Comparison of ENCODE assay signal across 8 cellular contexts in the genomic region with DNA sequence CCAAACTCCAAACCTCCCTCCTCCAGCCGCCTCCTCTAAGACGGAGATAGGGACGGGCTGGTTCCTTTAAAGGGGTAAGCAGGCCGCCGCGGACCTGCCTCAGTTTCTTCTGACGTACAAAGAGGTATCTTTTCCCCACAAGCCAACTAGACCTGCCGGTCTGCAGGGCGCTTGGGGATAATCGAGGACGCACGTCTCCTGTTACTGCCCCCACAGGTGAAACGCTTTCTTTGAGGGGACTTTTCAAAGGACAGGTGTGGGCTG. TPM values are rescaled to one million over a fixed set of nuclear protein-coding genes. Genes with fewer than 3 reads are reported as not detected.
A peak's percentile ranks its signal among the peaks of the same experiment; 100 is the strongest.
DNase-seq lines count a peak whose midpoint lies in the region; ATAC-seq and TF ChIP-seq lines count a peak whose summit lies in the region.

No MANE protein-coding gene starts in this region.

- no peaks in the 10 kb centered on the region for H4K20me1 ChIP-seq in PC-3 (ENCODE audit: low read length)

- peaks cover 3% of the 10 kb centered on the region for H3K36me3 Mint-ChIP-seq in T-helper 1 cell treated with Interleukin-12 subunit alpha and Interleukin-12 subunit beta and Interleukin-4 antibody, amounts not matched to agents 30 μg/mL and 1 μg/mL, for 36 hours (ENCODE audit: low read depth)
- H3K36me3 Mint-ChIP-seq in endothelial cell (ENCODE audit: low read depth, unreplicated experiment), result no peaks in the 10 kb centered on the region

- H3K4me2 ChIP-seq in PC-3 (ENCODE audit: low read length), result peak overlapping the region; percentile 96

- peak overlapping the region; percentile 99 for H3K27ac ChIP-seq in PC-3 (ENCODE audit: low read length)

- peaks cover 47% of the 10 kb centered on the region for H3K4me1 Mint-ChIP-seq in T-helper 1 cell treated with Interleukin-12 subunit alpha and Interleukin-12 subunit beta and Interleukin-4 antibody, amounts not matched to agents 30 μg/mL and 1 μg/mL, for 36 hours (ENCODE audit: low read depth)
- peaks cover 16% of the 10 kb centered on the region for H3K4me1 Mint-ChIP-seq in endothelial cell (ENCODE audit: unreplicated experiment)

- H3K9me3 Mint-ChIP-seq in T-helper 1 cell treated with Interleukin-12 subunit alpha and Interleukin-12 subunit beta and Interleukin-4 antibody, amounts not matched to agents 30 μg/mL and 1 μg/mL, for 36 hours, result no peaks in the 10 kb centered on the region
- no peaks in the 10 kb centered on the region for H3K9me3 Mint-ChIP-seq in endothelial cell (ENCODE audit: unreplicated experiment)

- DNase-seq in T-helper 1 cell (no peak), PC-3 (no peak), endothelial cell (ENCODE audit: low spot score) (no peak), HEK293T (ENCODE audit: extremely low spot score) (no peak)
- DNase-seq in effector CD8-positive, alpha-beta T cell (lab: John Stamatoyannopoulos, UW), result no peak

- BruUV-seq in PC-3 (replicated peaks; lab: Mats Ljungman, UMichigan), result no TSS peak

- peak overlapping the region; percentile 100 for H3K9ac ChIP-seq in PC-3 (ENCODE audit: low read length)

- TF ChIP-seq CTCF in PC-3 (conservative IDR thresholded peaks at IDR 0.05; ENCODE audit: low read depth, low read length) (0 out of 2 replicates have a peak, but pooled peaks have one; percentile 14), endothelial cell (IDR thresholded peaks at IDR 0.05; ENCODE audit: unreplicated experiment) (no peak)

- peaks cover 6% of the 10 kb centered on the region for H3F3A ChIP-seq in PC-3 (ENCODE audit: low read length, unreplicated experiment)

- peaks cover 46% of the 10 kb centered on the region for H3K79me2 ChIP-seq in PC-3 (ENCODE audit: low read length)

- peak overlapping the region; percentile 92 for H3K4me3 Mint-ChIP-seq in T-helper 1 cell treated with Interleukin-12 subunit alpha and Interleukin-12 subunit beta and Interleukin-4 antibody, amounts not matched to agents 30 μg/mL and 1 μg/mL, for 36 hours
- H3K4me3 Mint-ChIP-seq in endothelial cell (ENCODE audit: unreplicated experiment), result peak overlapping the region; percentile 92

- peak overlapping the region; percentile 88 for H3K4me3 ChIP-seq in PC-3 (ENCODE audit: low read length)
- peak overlapping the region; percentile 83 for H3K4me3 ChIP-seq in neuron (ENCODE audit: low read length)

- intact Hi-C loops in PC-3 (cut with micrococcal nuclease), result loop anchor here (5.0 kb wide), 1 partner anchor 66 kb away; no protein-coding TSS in a partner anchor

- ATAC-seq in PC-3 (no peak), GM21576 (IDR thresholded peaks at IDR 0.05; ENCODE audit: unreplicated experiment) (no peak)

- H2AFZ ChIP-seq in PC-3 (ENCODE audit: low read length) (0 out of 2 replicates have a peak overlapping the region, but pooled peaks have one; percentile 0), neuron (ENCODE audit: low read depth, low read length) (peak overlapping the region; percentile 82)

- H3K4me1 ChIP-seq in PC-3 (ENCODE audit: insufficient read depth, low read length) (peaks cover 46% of the 10 kb centered on the region), neuron (ENCODE audit: insufficient read depth, low read length) (peaks cover 15% of the 10 kb centered on the region)

- CTCF ChIA-PET in PC-3 (lab: Charles Lee) (no interaction called here), HEK293T (lab: Yijun Ruan, JAX) (no interaction called here)

- H3K9me3 ChIP-seq in PC-3 (ENCODE audit: low read length), result no peaks in the 10 kb centered on the region
- no peaks in the 10 kb centered on the region for H3K9me3 ChIP-seq in neuron (ENCODE audit: low read length)

- no peaks in the 10 kb centered on the region for H3K27me3 ChIP-seq in PC-3 (ENCODE audit: low read length)
- H3K27me3 ChIP-seq in neuron (ENCODE audit: insufficient read depth, low read length), result no peaks in the 10 kb centered on the region

- H3K27me3 Mint-ChIP-seq in T-helper 1 cell treated with Interleukin-12 subunit alpha and Interleukin-12 subunit beta and Interleukin-4 antibody, amounts not matched to agents 30 μg/mL and 1 μg/mL, for 36 hours (ENCODE audit: low read depth), result no peaks in the 10 kb centered on the region
- peaks cover 3% of the 10 kb centered on the region for H3K27me3 Mint-ChIP-seq in endothelial cell (ENCODE audit: unreplicated experiment)

- H3K36me3 ChIP-seq in PC-3 (ENCODE audit: low read depth, low read length), result no peaks in the 10 kb centered on the region
- H3K36me3 ChIP-seq in neuron (ENCODE audit: insufficient read depth, low read length), result no peaks in the 10 kb centered on the region

- POLR2A ChIA-PET in PC-3 (lab: Charles Lee; ENCODE audit: unreplicated experiment), result interaction anchor here (0.6 kb wide), 1 partner anchor 21 kb away, joined by 3 read pairs; no protein-coding TSS in a partner anchor
- POLR2A ChIA-PET in HEK293T (lab: Yijun Ruan, JAX), result no interaction called here

- peak overlapping the region; percentile 95 for H3K27ac Mint-ChIP-seq in T-helper 1 cell treated with Interleukin-12 subunit alpha and Interleukin-12 subunit beta and Interleukin-4 antibody, amounts not matched to agents 30 μg/mL and 1 μg/mL, for 36 hours
- no peak overlapping the region for H3K27ac Mint-ChIP-seq in endothelial cell (ENCODE audit: unreplicated experiment)

- no peaks in the 10 kb centered on the region for H3K9me2 ChIP-seq in PC-3 (replicated peaks; ENCODE audit: low read length)

TF ChIP-seq in HEK293T, 16 proteins besides CTCF, POLR2A, EP300 and RAD21:
- TF ChIP-seq FOXA1 (IDR thresholded peaks at IDR 0.05), result no peak
- no peak for TF ChIP-seq L3MBTL2 (conservative IDR thresholded peaks at IDR 0.05)
- no peak for TF ChIP-seq SP1 (IDR thresholded peaks at IDR 0.05)
- TF ChIP-seq PKNOX1 (IDR thresholded peaks at IDR 0.05), result no peak
- no peak for TF ChIP-seq CTBP1 (IDR thresholded peaks at IDR 0.05; ENCODE audit: borderline replicate concordance)
- TF ChIP-seq SUZ12 (IDR thresholded peaks at IDR 0.05), result no peak
- TF ChIP-seq HDGF (IDR thresholded peaks at IDR 0.05; ENCODE audit: borderline replicate concordance), result no peak
- no peak for TF ChIP-seq LEF1 (IDR thresholded peaks at IDR 0.05; ENCODE audit: borderline replicate concordance)
- no peak for TF ChIP-seq BHLHE40 (IDR thresholded peaks at IDR 0.05; ENCODE audit: borderline replicate concordance)
- no peak for TF ChIP-seq ELF4 (IDR thresholded peaks at IDR 0.05)
- TF ChIP-seq ZNF384 (IDR thresholded peaks at IDR 0.05), result no peak
- no peak for TF ChIP-seq ARNT (IDR thresholded peaks at IDR 0.05)
- no peak for TF ChIP-seq NFRKB (IDR thresholded peaks at IDR 0.05)
- no peak for TF ChIP-seq FOXM1 (IDR thresholded peaks at IDR 0.05; ENCODE audit: borderline replicate concordance)
- no peak for TF ChIP-seq FOXK2 (IDR thresholded peaks at IDR 0.05)
- no peak for TF ChIP-seq TARDBP (IDR thresholded peaks at IDR 0.05)
TF ChIP-seq in HEK293T: peak in this region for 0.

RNA-seq across cellular contexts. Expression of gene RFFL, which starts 25.1 kb away (rescaled TPM):
- total RNA-seq in PC-3 (2014; rRNA removed) (37.7 and 46.4 TPM in 2 replicates), endothelial cell (ENCODE audit: unreplicated experiment) (20.6 TPM)

RNA-seq across cellular contexts. Expression of gene RAD51D, which starts 31.1 kb away (rescaled TPM):
- total RNA-seq in PC-3 (2014; rRNA removed) (10.7 and 16.5 TPM in 2 replicates), endothelial cell (ENCODE audit: unreplicated experiment) (16.3 TPM)

RNA-seq across cellular contexts. Expression of gene FNDC8, which starts 32.8 kb away (rescaled TPM):
- total RNA-seq in PC-3 (2014; rRNA removed), result not detected in 2 replicates
- total RNA-seq in endothelial cell (ENCODE audit: unreplicated experiment), result not detected

RNA-seq across cellular contexts. Expression of gene NLE1, which starts 53.5 kb away (rescaled TPM):
- 18.6 and 33.5 TPM in 2 replicates for total RNA-seq in PC-3 (2014; rRNA removed)
- 16.7 TPM for total RNA-seq in endothelial cell (ENCODE audit: unreplicated experiment)

RNA-seq across cellular contexts. Expression of gene UNC45B, which starts 59.0 kb away (rescaled TPM):
- not detected in 2 replicates for total RNA-seq in PC-3 (2014; rRNA removed)
- total RNA-seq in endothelial cell (ENCODE audit: unreplicated experiment), result 1.9 TPM
